In the genomic region with DNA sequence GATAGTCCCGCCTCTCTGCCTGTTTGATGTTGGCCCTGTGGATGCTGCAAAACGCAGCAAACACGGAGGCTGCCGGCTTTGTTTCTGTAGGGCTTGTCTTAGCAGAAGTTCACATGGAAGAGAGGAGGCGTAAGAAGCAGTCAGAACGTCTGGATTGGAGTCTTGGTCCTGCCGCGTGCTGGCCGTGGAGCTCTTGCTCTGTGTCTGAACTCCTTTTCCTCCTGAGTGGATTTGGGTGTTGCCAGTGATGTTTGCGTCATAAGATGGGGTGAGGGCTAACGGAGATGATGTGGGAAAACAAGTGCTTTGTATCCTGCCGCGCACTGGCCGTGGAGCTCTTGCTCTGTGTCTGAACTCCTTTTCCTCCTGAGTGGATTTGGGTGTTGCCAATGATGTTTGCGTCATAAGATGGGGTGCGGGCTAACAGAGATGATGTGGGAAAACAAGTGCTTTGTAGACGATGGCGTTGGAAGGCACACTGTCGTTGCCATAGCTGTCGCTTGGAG, we compare ENCODE assay signal across 15 cellular contexts.
"Had no signal": no experiment of that assay in that cellular context is flagged by ENCODE, and none has a peak within 500 bp of the region (broad histone marks: within the 10 kb centered on the region; RNA-seq: fewer than 3 reads in every experiment).

No MANE protein-coding gene starts in this region.

- H3K36me3 ChIP-seq: breast epithelium, left lung, pancreas had no signal

- H3K27me3 ChIP-seq: breast epithelium, left lung, pancreas, SJCRH30, stomach had no signal

- H3K27ac ChIP-seq: left lung, pancreas, SJCRH30 had no signal

- ATAC-seq: activated CD4-positive, CD25-positive, alpha-beta regulatory T cell treated with anti-CD3 and anti-CD28 coated beads, Interleukin-2, amount 50 U/mL, for 24 hours; left lung; pancreas had no signal

- H3K9me3 ChIP-seq: breast epithelium, left lung, pancreas, SJCRH30, stomach had no signal

- H3K4me3 ChIP-seq: left lung, pancreas, SJCRH30, stomach had no signal

- H3K4me3 Mint-ChIP-seq: activated naive CD8-positive, alpha-beta T cell; activated T-cell treated with anti-CD3 and anti-CD28 coated beads, Interleukin-2, amount 50 U/mL, for 24 hours; T-helper 2 cell treated with Interferon-gamma antibody and Interleukin-4, amounts not matched to agents 5 μg/mL and 100 μg/mL, for 36 hours had no signal

- H3K4me1 ChIP-seq: breast epithelium, left lung, pancreas, SJCRH30 had no signal

- DNase-seq: activated CD4-positive, alpha-beta T cell treated with anti-CD3 and anti-CD28 coated beads, Interleukin-2, amount 50 U/mL, for 4 hours; activated gamma-delta T cell; activated T-cell treated with anti-CD3 and anti-CD28 coated beads, Interleukin-2, amount 50 U/mL, for 24 hours; aorta; islet precursor cell; left lung; pancreas; SJCRH30; small intestine; stomach; SW 1271 had no signal

- H3K27ac Mint-ChIP-seq: activated naive CD8-positive, alpha-beta T cell; activated T-cell treated with anti-CD3 and anti-CD28 coated beads, Interleukin-2, amount 50 U/mL, for 24 hours; T-helper 2 cell treated with Interferon-gamma antibody and Interleukin-4, amounts not matched to agents 5 μg/mL and 100 μg/mL, for 36 hours had no signal

- H3K9me3 Mint-ChIP-seq: activated T-cell treated with anti-CD3 and anti-CD28 coated beads, Interleukin-2, amount 50 U/mL, for 24 hours; T-helper 2 cell treated with Interferon-gamma antibody and Interleukin-4, amounts not matched to agents 5 μg/mL and 100 μg/mL, for 36 hours had no signal

- H3K36me3 Mint-ChIP-seq: activated naive CD8-positive, alpha-beta T cell had no signal

- H3K27me3 Mint-ChIP-seq: activated naive CD8-positive, alpha-beta T cell had no signal
